In genomic region chr3:19931767-19932188, GRCh38 we compare ENCODE assay signal across 1 cellular context.
A peak's percentile ranks its signal among the peaks of the same experiment; 100 is the strongest.
TF ChIP-seq lines count a peak whose summit lies in the region.

No MANE protein-coding gene starts in this region.

TF ChIP-seq in K562, 482 proteins besides CTCF, POLR2A, EP300 and RAD21 (continued from another document and continues in another):
- TF ChIP-seq ZNF280B (CRISPR knock-in tag; IDR thresholded peaks at IDR 0.05) (no peak), TEAD4 (IDR thresholded peaks at IDR 0.05; ENCODE audit: low read length) (peak; percentile 28; the same call in 1 of the 2 replicates), TEAD4 (CRISPR knock-in tag; IDR thresholded peaks at IDR 0.05; ENCODE audit: borderline replicate concordance) (no peak), CHCHD3 (CRISPR knock-in tag; IDR thresholded peaks at IDR 0.05) (no peak), SRSF3 (IDR thresholded peaks at IDR 0.05; ENCODE audit: insufficient read depth, low read length) (no peak), PPARD (CRISPR knock-in tag; IDR thresholded peaks at IDR 0.05) (no peak), ARID2 (IDR thresholded peaks at IDR 0.05) (0 out of 2 replicates have a peak, but pooled peaks have one; percentile 59), TOE1 (IDR thresholded peaks at IDR 0.05; ENCODE audit: borderline replicate concordance) (no peak), TOE1 (CRISPR knock-in tag; IDR thresholded peaks at IDR 0.05; ENCODE audit: borderline replicate concordance, low read depth) (no peak), ARID4B (CRISPR knock-in tag; IDR thresholded peaks at IDR 0.05) (no peak), ZNF384 (IDR thresholded peaks at IDR 0.05; ENCODE audit: low read depth, low read length) (no peak), POLR2AphosphoS5 (IDR thresholded peaks at IDR 0.05; ENCODE audit: control insufficient read depth, insufficient read depth, low read depth, low read length) (no peak), POLR2B (IDR thresholded peaks at IDR 0.05; ENCODE audit: low read depth, partially characterized antibody) (no peak), ZNF445 (CRISPR knock-in tag; IDR thresholded peaks at IDR 0.05; ENCODE audit: low read depth) (no peak), POU5F1 (IDR thresholded peaks at IDR 0.05; ENCODE audit: borderline replicate concordance, low read depth, low read length, partially characterized antibody) (no peak), HDAC2 (IDR thresholded peaks at IDR 0.05) (peak; percentile 76; the same call in 1 of the 2 replicates), ARHGAP35 (IDR thresholded peaks at IDR 0.05; ENCODE audit: partially characterized antibody) (no peak), KAT2B (IDR thresholded peaks at IDR 0.05; ENCODE audit: low read depth, low read length) (no peak), MAFF (IDR thresholded peaks at IDR 0.05; ENCODE audit: low read length) (peak; percentile 95), SRSF1 (IDR thresholded peaks at IDR 0.05; ENCODE audit: low read depth, low read length) (no peak), CCNT2 (IDR thresholded peaks at IDR 0.05; ENCODE audit: borderline replicate concordance, extremely low read depth, insufficient read length, low read depth, low read length) (no peak), NUFIP1 (IDR thresholded peaks at IDR 0.05; ENCODE audit: partially characterized antibody) (peak; percentile 13), ZNF165 (CRISPR knock-in tag; IDR thresholded peaks at IDR 0.05; ENCODE audit: borderline replicate concordance) (no peak), TAF7 (tag; IDR thresholded peaks at IDR 0.05) (no peak), CTBP1 (IDR thresholded peaks at IDR 0.05; ENCODE audit: borderline replicate concordance) (peak; percentile 49), GTF3C2 (IDR thresholded peaks at IDR 0.05; ENCODE audit: borderline replicate concordance, extremely low read depth, insufficient read length) (no peak), ZBTB17 (CRISPR knock-in tag; IDR thresholded peaks at IDR 0.05) (no peak), NFATC3 (IDR thresholded peaks at IDR 0.05) (no peak), GTF2A2 (tag; IDR thresholded peaks at IDR 0.05) (no peak), THAP7 (CRISPR knock-in tag; IDR thresholded peaks at IDR 0.05) (no peak), RNF219 (CRISPR knock-in tag; IDR thresholded peaks at IDR 0.05) (no peak), THRAP3 (IDR thresholded peaks at IDR 0.05; ENCODE audit: borderline replicate concordance) (no peak), KLF16 (IDR thresholded peaks at IDR 0.05) (no peak), BRD4 (IDR thresholded peaks at IDR 0.05) (no peak), CBFA2T3 (IDR thresholded peaks at IDR 0.05) (no peak), ZEB2 (IDR thresholded peaks at IDR 0.05) (peak; percentile 91), TBP (optimal IDR thresholded peaks at IDR 0.05; ENCODE audit: low read depth, low read length) (no peak), SMAD2 (IDR thresholded peaks at IDR 0.05; ENCODE audit: low read depth, low read length) (no peak), TAF9B (IDR thresholded peaks at IDR 0.05; ENCODE audit: partially characterized antibody) (peak; percentile 47), SMARCE1 (IDR thresholded peaks at IDR 0.05) (peak; percentile 95), KLF6 (CRISPR knock-in tag; IDR thresholded peaks at IDR 0.05; ENCODE audit: borderline replicate concordance) (peak; percentile 35; the same call in 1 of the 2 replicates), NFE2L1 (tag; IDR thresholded peaks at IDR 0.05; ENCODE audit: borderline replicate concordance, low read depth) (peak; percentile 91), MXI1 (IDR thresholded peaks at IDR 0.05; ENCODE audit: low read depth, low read length) (no peak), ZFPM2 (CRISPR knock-in tag; IDR thresholded peaks at IDR 0.05) (no peak), HDAC8 (tag; IDR thresholded peaks at IDR 0.05) (no peak), MTA3 (IDR thresholded peaks at IDR 0.05; ENCODE audit: borderline replicate concordance) (peak; percentile 19; the same call in 1 of the 2 replicates)
